Comparison of ENCODE assay signal across 18 cellular contexts in the genomic region with DNA sequence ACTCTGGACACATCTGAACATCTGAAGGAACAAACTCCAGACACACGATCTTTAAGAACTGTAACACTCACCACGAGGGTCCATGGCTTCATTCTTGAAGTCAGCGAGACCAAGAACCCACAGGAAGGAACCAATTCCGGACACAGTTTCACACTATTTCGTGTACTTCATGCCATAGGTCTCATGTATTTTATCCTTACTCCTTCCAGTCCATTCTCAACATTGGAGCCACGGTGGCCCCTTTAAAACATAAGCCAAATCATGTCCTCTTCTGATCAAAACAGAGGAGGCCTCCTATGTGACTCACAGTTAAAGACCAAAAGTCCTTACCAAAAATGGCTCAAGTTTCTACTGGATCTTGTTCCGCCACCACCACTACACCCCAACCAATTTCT. TPM values are rescaled to one million over a fixed set of nuclear protein-coding genes. Genes with fewer than 3 reads are reported as not detected.
DNase-seq lines count a peak whose midpoint lies in the region; ATAC-seq, FAIRE-seq and TF ChIP-seq lines count a peak whose summit lies in the region.
"Had no signal": no experiment of that assay in that cellular context is flagged by ENCODE, and none has a peak within 500 bp of the region (broad histone marks: within the 10 kb centered on the region; RNA-seq: fewer than 3 reads in every experiment).

No MANE protein-coding gene starts in this region.

- no peaks in the 10 kb centered on the region for H3K79me2 ChIP-seq in K562 (ENCODE audit: control insufficient read depth, insufficient read depth, low read length)

- no peaks in the 10 kb centered on the region for H3K36me3 ChIP-seq in K562 (ENCODE audit: control insufficient read depth, insufficient read depth, low read length)
- H3K36me3 ChIP-seq: SJCRH30 had no signal

- H3K4me3 ChIP-seq in K562: no peak overlapping the region
- H3K4me3 ChIP-seq: SJCRH30, testis had no signal

- H3K4me3 Mint-ChIP-seq in activated naive CD4-positive, alpha-beta T cell treated with anti-CD3 and anti-CD28 coated beads for 36 hours: peak overlapping the region; percentile 0
- peak overlapping the region; percentile 71 for H3K4me3 Mint-ChIP-seq in T-helper 17 cell
- peak overlapping the region; percentile 74 for H3K4me3 Mint-ChIP-seq in stimulated activated naive CD8-positive, alpha-beta T cell treated with anti-CD3 and anti-CD28 coated beads, Interleukin-15, Interleukin-2, amounts not matched to agents 100 ng/mL and 50 ng/mL, for 24 hours
- H3K4me3 Mint-ChIP-seq: WTC11 had no signal

- POLR2A ChIA-PET in K562 (lab: Yijun Ruan, JAX): no interaction called here

- peaks cover 25% of the 10 kb centered on the region for H3K4me1 Mint-ChIP-seq in activated naive CD4-positive, alpha-beta T cell treated with anti-CD3 and anti-CD28 coated beads for 36 hours (ENCODE audit: low read depth)
- H3K4me1 Mint-ChIP-seq in T-helper 17 cell: peaks cover 22% of the 10 kb centered on the region
- peaks cover 27% of the 10 kb centered on the region for H3K4me1 Mint-ChIP-seq in stimulated activated naive CD8-positive, alpha-beta T cell treated with anti-CD3 and anti-CD28 coated beads, Interleukin-15, Interleukin-2, amounts not matched to agents 100 ng/mL and 50 ng/mL, for 24 hours (ENCODE audit: low read depth)
- H3K4me1 Mint-ChIP-seq: WTC11 had no signal

- H3K9me1 ChIP-seq in K562 (ENCODE audit: control insufficient read depth, insufficient read depth, low read length): no peaks in the 10 kb centered on the region

- WGBS in K562 (ENCODE audit: insufficient coverage, low coverage, missing lambda C conversion rate): 48% methylated on average over 7 of the region's 7 CpGs

- in situ Hi-C loops in K562 (cut with MboI): no loop called here

- no peak for FAIRE-seq in K562 (lab: Jason Lieb, UNC)
- FAIRE-seq: astrocyte had no signal

- peak; percentile 56 for ATAC-seq in T-helper 17 cell
- no peak; the same call in 2 of the 3 replicates for ATAC-seq in K562
- no peak for ATAC-seq in GM21367 (IDR thresholded peaks at IDR 0.05; ENCODE audit: unreplicated experiment)
- no peak for ATAC-seq in HG03520 (IDR thresholded peaks at IDR 0.05; ENCODE audit: unreplicated experiment)
- ATAC-seq: left lobe of liver, WTC11 had no signal

- CTCF ChIA-PET in activated naive CD4-positive, alpha-beta T cell treated with anti-CD3 and anti-CD28 coated beads for 36 hours (lab: Charles Lee): no interaction called here
- CTCF ChIA-PET in K562 (lab: Yijun Ruan, JAX; ENCODE audit: low intra/inter-chr PET ratio): no interaction called here

- H3K27me3 ChIP-seq in K562 (ENCODE audit: control insufficient read depth in 2 of 2, insufficient read depth in 2 of 2, low read length in 2 of 2): no peaks in the 10 kb centered on the region
- H3K27me3 ChIP-seq: testis had no signal

- TF ChIP-seq EP300 in K562 (IDR thresholded peaks at IDR 0.05; ENCODE audit: low read length): no peak

- H3K9me3 ChIP-seq in T-helper 17 cell (ENCODE audit: control insufficient read depth, low read length, poor library complexity, severe bottlenecking) (no peaks in the 10 kb centered on the region), K562 (replicated peaks; ENCODE audit: control insufficient read depth, insufficient read depth, low read depth, low read length) (no peaks in the 10 kb centered on the region; the same call in 1 of the 2 replicates)
- H3K9me3 ChIP-seq: SJCRH30, testis had no signal

- no peaks in the 10 kb centered on the region for H3K27me3 Mint-ChIP-seq in activated naive CD4-positive, alpha-beta T cell treated with anti-CD3 and anti-CD28 coated beads for 36 hours (ENCODE audit: low read depth)
- H3K27me3 Mint-ChIP-seq in T-helper 17 cell: no peaks in the 10 kb centered on the region
- no peaks in the 10 kb centered on the region for H3K27me3 Mint-ChIP-seq in stimulated activated naive CD8-positive, alpha-beta T cell treated with anti-CD3 and anti-CD28 coated beads, Interleukin-15, Interleukin-2, amounts not matched to agents 100 ng/mL and 50 ng/mL, for 24 hours

- H3K36me3 Mint-ChIP-seq in activated naive CD4-positive, alpha-beta T cell treated with anti-CD3 and anti-CD28 coated beads for 36 hours (ENCODE audit: low read depth): no peaks in the 10 kb centered on the region
- H3K36me3 Mint-ChIP-seq in T-helper 17 cell (ENCODE audit: low read depth): no peaks in the 10 kb centered on the region
- no peaks in the 10 kb centered on the region for H3K36me3 Mint-ChIP-seq in stimulated activated naive CD8-positive, alpha-beta T cell treated with anti-CD3 and anti-CD28 coated beads, Interleukin-15, Interleukin-2, amounts not matched to agents 100 ng/mL and 50 ng/mL, for 24 hours (ENCODE audit: low read depth)
- H3K36me3 Mint-ChIP-seq: WTC11 had no signal

- peak overlapping the region; percentile 36 for H3K27ac Mint-ChIP-seq in activated naive CD4-positive, alpha-beta T cell treated with anti-CD3 and anti-CD28 coated beads for 36 hours
- H3K27ac Mint-ChIP-seq in T-helper 17 cell: peak overlapping the region; percentile 88
- H3K27ac Mint-ChIP-seq in stimulated activated naive CD8-positive, alpha-beta T cell treated with anti-CD3 and anti-CD28 coated beads, Interleukin-15, Interleukin-2, amounts not matched to agents 100 ng/mL and 50 ng/mL, for 24 hours: peak overlapping the region; percentile 92
- H3K27ac Mint-ChIP-seq: WTC11 had no signal

- no peak overlapping the region for H3K4me2 ChIP-seq in K562 (ENCODE audit: insufficient read depth, low read length)

- no TSS peak for BruUV-seq in K562 (replicated peaks; lab: Mats Ljungman, UMichigan)

- TF ChIP-seq POLR2A in K562 (conservative IDR thresholded peaks at IDR 0.05): no peak

- H3K9me3 Mint-ChIP-seq in activated naive CD4-positive, alpha-beta T cell treated with anti-CD3 and anti-CD28 coated beads for 36 hours: no peaks in the 10 kb centered on the region
- no peaks in the 10 kb centered on the region for H3K9me3 Mint-ChIP-seq in stimulated activated naive CD8-positive, alpha-beta T cell treated with anti-CD3 and anti-CD28 coated beads, Interleukin-15, Interleukin-2, amounts not matched to agents 100 ng/mL and 50 ng/mL, for 24 hours

- no peak overlapping the region for H3K27ac ChIP-seq in K562 (ENCODE audit: extremely low read depth, low read depth, low read length)
- H3K27ac ChIP-seq: SJCRH30, testis had no signal

- H2AFZ ChIP-seq in K562 (ENCODE audit: low read depth, low read length): peak overlapping the region; percentile 53

- no peak for TF ChIP-seq RAD21 in K562 (CRISPR knock-in tag; conservative IDR thresholded peaks at IDR 0.05 in 1 of 2, IDR thresholded peaks at IDR 0.05 in 1 of 2)

- no peaks in the 10 kb centered on the region; a peak in 2 of 5 replicates for H3K4me1 ChIP-seq in K562 (replicated peaks in 1 of 2; ENCODE audit: control insufficient read depth in 2 of 2, insufficient read depth in 2 of 2, low read length in 2 of 2)
- H3K4me1 ChIP-seq: SJCRH30, testis had no signal

- no peak overlapping the region for H3K9ac ChIP-seq in K562 (ENCODE audit: insufficient read depth in 1 of 2, low read depth in 2 of 2, low read length in 2 of 2)

- H4K20me1 ChIP-seq in K562 (replicated peaks; ENCODE audit: control insufficient read depth, insufficient read depth, low read length): no peaks in the 10 kb centered on the region

- intact Hi-C loops in activated naive CD4-positive, alpha-beta T cell treated with anti-CD3 and anti-CD28 coated beads for 36 hours (cut with micrococcal nuclease): loop anchor here (1.0 kb wide), 1 partner anchor 30 kb away; the partner anchor contains the start of gene RCOR3
- intact Hi-C loops in K562 (cut with micrococcal nuclease): no loop called here

- DNase-seq in activated naive CD4-positive, alpha-beta T cell treated with anti-CD3 and anti-CD28 coated beads for 36 hours: no peak
- DNase-seq in activated naive CD4-positive, alpha-beta T cell treated with anti-CD3 and anti-CD28 coated beads, Interleukin-2, amount 50 U/mL, for 16 hours: no peak
- DNase-seq in T-helper 17 cell (no peak), K562 (ENCODE audit: extremely low read depth in 1 of 4, low spot score in 3 of 4) (no peak), amniotic stem cell (lab: John Stamatoyannopoulos, UW) (no peak)
- DNase-seq: cerebellar nuclear complex, KG1, midbrain, NCI-H187 treated with DMSO at 0.1 percent for 48 hours, NCI-H345, SJCRH30, testis had no signal

- no peak for TF ChIP-seq CTCF in K562 (IDR thresholded peaks at IDR 0.05 in 2 of 3, conservative IDR thresholded peaks at IDR 0.05 in 1 of 3; ENCODE audit: insufficient read depth in 2 of 3, low read depth in 1 of 3, low read length in 3 of 3)

TF ChIP-seq in K562, 482 proteins besides CTCF, POLR2A, EP300 and RAD21 (continues in another document):
- TF ChIP-seq, protein P1, sequence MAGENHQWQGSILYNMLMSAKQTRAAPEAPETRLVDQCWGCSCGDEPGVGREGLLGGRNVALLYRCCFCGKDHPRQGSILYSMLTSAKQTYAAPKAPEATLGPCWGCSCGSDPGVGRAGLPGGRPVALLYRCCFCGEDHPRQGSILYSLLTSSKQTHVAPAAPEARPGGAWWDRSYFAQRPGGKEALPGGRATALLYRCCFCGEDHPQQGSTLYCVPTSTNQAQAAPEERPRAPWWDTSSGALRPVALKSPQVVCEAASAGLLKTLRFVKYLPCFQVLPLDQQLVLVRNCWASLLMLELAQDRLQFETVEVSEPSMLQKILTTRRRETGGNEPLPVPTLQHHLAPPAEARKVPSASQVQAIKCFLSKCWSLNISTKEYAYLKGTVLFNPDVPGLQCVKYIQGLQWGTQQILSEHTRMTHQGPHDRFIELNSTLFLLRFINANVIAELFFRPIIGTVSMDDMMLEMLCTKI (IDR thresholded peaks at IDR 0.05; ENCODE audit: partially characterized antibody): no peak

RNA-seq across cellular contexts. Expression of gene RCOR3, which starts 29.8 kb away (rescaled TPM):
- total RNA-seq in activated naive CD4-positive, alpha-beta T cell treated with anti-CD3 and anti-CD28 coated beads for 36 hours: 10 to 100 TPM; 28.9 to 30.8 TPM
- 10 to 100 TPM; 58.5 to 64.0 TPM for total RNA-seq in T-helper 17 cell
- 74.5 and 224 TPM in 2 replicates for total RNA-seq in K562 (2011; cell fraction: chromatin; rRNA removed; ENCODE audit: low replicate concordance)
- total RNA-seq in K562 (2011; cell fraction: nucleolus; rRNA removed): 37.2 and 56.2 TPM in 2 replicates
- total RNA-seq in K562 (2011; cell fraction: nucleoplasm; rRNA removed): 84.0 and 114 TPM in 2 replicates
- 17.0 and 17.3 TPM in 2 replicates for total RNA-seq in K562 (2014; rRNA removed)
- total RNA-seq in K562 (2014; rRNA removed; fragmentation: Illumina TruSeq; extraction: Trizol): 30.6 and 34.0 TPM in 2 replicates
- 31.2 and 34.0 TPM in 2 replicates for total RNA-seq in K562 (2015; rRNA removed; fragmentation: Illumina TruSeq; extraction: Trizol)
- total RNA-seq in K562 (2021): 29.5 and 30.6 TPM in 2 replicates
- polyA plus RNA-seq in K562 (2011; rRNA removed): 42.7 and 54.2 TPM in 2 replicates
- 19.7 and 23.3 TPM in 2 replicates for polyA plus RNA-seq in K562 (2011; cell fraction: cytosol; rRNA removed)
- polyA plus RNA-seq in K562 (2011; cell fraction: nucleus; rRNA removed): 116 and 147 TPM in 2 replicates
- 25.5 and 27.8 TPM in 2 replicates for polyA plus RNA-seq in K562 (2012)
- 34.0 and 35.5 TPM in 2 replicates for polyA plus RNA-seq in K562 (2014; fragmentation: Illumina TruSeq; extraction: Trizol)
- 10 to 100 TPM in 1 of 2 experiments, 1 to 10 TPM in 1; 9.7 to 10.5 TPM for polyA plus RNA-seq in K562 (2014; fragmentation: Nextera tagmentation; extraction: Ambion mirVana)
- polyA plus RNA-seq in K562 (2014; rRNA removed): 24.1 and 29.5 TPM in 2 replicates
- polyA minus RNA-seq in K562 (2011; rRNA and poly(A)+ RNA removed): 81.6 and 116 TPM in 2 replicates
- 17.6 and 17.7 TPM in 2 replicates for polyA minus RNA-seq in K562 (2011; cell fraction: cytosol; rRNA and poly(A)+ RNA removed)
- polyA minus RNA-seq in K562 (2011; cell fraction: nucleus; rRNA and poly(A)+ RNA removed): 59.4 and 125 TPM in 2 replicates

Comparison
In these comparisons a context has a peak if more than half of its experiments do, and no peak if none do; other contexts are left out.
1. H3K27ac Mint-ChIP-seq: peak in every context shown above with its lines; median percentile 92 in stimulated activated naive CD8-positive, alpha-beta T cell treated with anti-CD3 and anti-CD28 coated beads, Interleukin-15, Interleukin-2, amounts not matched to agents 100 ng/mL and 50 ng/mL, for 24 hours; 88 in T-helper 17 cell; 36 in activated naive CD4-positive, alpha-beta T cell treated with anti-CD3 and anti-CD28 coated beads for 36 hours.
2. H3K4me3 Mint-ChIP-seq: peak in every context shown above with its lines; median percentile 74 in stimulated activated naive CD8-positive, alpha-beta T cell treated with anti-CD3 and anti-CD28 coated beads, Interleukin-15, Interleukin-2, amounts not matched to agents 100 ng/mL and 50 ng/mL, for 24 hours; 71 in T-helper 17 cell; 0 in activated naive CD4-positive, alpha-beta T cell treated with anti-CD3 and anti-CD28 coated beads for 36 hours.